Comparison of ENCODE assay signal across 1 cellular context in the genomic region with DNA sequence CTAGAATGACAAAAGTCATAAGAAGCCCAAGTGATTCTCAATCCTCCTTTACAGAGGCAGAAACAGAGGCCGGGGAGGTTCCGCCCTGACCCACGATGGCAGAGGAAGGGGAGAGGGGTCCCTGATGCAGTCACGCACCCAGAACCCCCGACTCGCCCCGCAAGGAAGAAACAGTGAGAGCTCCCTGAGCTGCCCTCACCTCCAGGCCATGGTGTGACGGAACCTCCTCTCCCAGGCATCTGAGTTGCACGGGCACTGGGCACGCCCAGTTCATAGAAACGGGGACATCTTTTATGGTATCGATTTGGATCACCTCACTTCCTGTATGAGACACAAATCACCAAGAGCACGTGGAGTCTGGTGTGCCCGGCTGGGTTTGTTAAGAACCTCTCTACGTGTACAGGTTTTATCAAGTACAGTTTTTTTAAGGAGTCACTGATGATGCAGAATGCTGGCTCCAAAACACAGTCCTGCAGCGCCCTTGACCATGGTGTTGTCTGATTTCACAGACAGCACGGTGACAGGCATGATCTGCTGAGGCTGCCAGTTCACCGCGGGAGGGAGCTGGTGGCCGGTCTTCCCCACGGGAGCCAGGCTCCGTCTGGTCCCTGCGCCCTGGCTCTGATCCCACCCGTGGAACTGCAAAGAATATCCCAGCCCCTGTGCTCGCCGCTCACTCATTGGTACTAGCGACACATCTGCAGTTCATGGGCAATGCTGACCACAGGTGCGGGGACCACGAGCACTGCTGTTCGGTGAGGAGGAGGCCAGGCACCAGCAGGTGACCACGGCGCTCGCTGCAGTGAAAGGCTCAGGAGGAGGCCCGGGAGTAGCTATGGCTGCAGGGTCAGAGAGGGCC.
TF ChIP-seq lines count a peak whose summit lies in the region.

No MANE protein-coding gene starts in this region.

TF ChIP-seq in HEK293, 187 proteins besides CTCF, POLR2A, EP300 and RAD21 (continued from another document):
- TF ChIP-seq, protein P1, sequence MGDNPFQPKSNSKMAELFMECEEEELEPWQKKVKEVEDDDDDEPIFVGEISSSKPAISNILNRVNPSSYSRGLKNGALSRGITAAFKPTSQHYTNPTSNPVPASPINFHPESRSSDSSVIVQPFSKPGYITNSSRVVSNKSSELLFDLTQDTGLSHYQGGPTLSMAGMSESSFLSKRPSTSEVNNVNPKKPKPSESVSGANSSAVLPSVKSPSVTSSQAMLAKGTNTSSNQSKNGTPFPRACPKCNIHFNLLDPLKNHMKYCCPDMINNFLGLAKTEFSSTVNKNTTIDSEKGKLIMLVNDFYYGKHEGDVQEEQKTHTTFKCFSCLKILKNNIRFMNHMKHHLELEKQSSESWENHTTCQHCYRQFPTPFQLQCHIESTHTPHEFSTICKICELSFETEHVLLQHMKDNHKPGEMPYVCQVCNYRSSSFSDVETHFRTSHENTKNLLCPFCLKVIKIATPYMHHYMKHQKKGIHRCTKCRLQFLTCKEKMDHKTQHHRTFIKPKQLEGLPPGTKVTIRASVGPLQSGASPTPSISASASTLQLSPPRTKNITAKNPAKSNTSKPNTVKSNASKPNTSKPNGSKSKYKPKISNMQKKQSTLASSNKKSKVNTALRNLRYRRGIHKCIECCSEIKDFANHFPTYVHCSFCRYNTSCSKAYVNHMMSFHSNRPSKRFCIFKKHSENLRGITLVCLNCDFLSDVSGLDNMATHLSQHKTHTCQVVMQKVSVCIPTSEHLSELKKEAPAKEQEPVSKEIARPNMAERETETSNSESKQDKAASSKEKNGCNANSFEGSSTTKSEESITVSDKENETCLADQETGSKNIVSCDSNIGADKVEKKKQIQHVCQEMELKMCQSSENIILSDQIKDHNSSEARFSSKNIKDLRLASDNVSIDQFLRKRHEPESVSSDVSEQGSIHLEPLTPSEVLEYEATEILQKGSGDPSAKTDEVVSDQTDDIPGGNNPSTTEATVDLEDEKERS (tag by site-specific recombination; IDR thresholded peaks at IDR 0.05), result no peak
- TF ChIP-seq ZNF133 (tag by site-specific recombination; IDR thresholded peaks at IDR 0.05) (no peak), BCL11A (tag by site-specific recombination; IDR thresholded peaks at IDR 0.05; ENCODE audit: low read depth) (no peak), ZNF555 (tag by site-specific recombination; conservative IDR thresholded peaks at IDR 0.05) (no peak), ZNF830 (tag by site-specific recombination; IDR thresholded peaks at IDR 0.05; ENCODE audit: low read depth) (no peak), ZNF37A (tag by site-specific recombination; IDR thresholded peaks at IDR 0.05) (no peak), SCRT2 (tag by site-specific recombination; IDR thresholded peaks at IDR 0.05) (no peak), ZNF274 (IDR thresholded peaks at IDR 0.05; ENCODE audit: low read length) (no peak), ZNF274 (tag by site-specific recombination; IDR thresholded peaks at IDR 0.05; ENCODE audit: borderline replicate concordance) (no peak)
- TF ChIP-seq, protein P2, sequence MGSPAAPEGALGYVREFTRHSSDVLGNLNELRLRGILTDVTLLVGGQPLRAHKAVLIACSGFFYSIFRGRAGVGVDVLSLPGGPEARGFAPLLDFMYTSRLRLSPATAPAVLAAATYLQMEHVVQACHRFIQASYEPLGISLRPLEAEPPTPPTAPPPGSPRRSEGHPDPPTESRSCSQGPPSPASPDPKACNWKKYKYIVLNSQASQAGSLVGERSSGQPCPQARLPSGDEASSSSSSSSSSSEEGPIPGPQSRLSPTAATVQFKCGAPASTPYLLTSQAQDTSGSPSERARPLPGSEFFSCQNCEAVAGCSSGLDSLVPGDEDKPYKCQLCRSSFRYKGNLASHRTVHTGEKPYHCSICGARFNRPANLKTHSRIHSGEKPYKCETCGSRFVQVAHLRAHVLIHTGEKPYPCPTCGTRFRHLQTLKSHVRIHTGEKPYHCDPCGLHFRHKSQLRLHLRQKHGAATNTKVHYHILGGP (tag by site-specific recombination; IDR thresholded peaks at IDR 0.05), result no peak
- TF ChIP-seq, protein P3, sequence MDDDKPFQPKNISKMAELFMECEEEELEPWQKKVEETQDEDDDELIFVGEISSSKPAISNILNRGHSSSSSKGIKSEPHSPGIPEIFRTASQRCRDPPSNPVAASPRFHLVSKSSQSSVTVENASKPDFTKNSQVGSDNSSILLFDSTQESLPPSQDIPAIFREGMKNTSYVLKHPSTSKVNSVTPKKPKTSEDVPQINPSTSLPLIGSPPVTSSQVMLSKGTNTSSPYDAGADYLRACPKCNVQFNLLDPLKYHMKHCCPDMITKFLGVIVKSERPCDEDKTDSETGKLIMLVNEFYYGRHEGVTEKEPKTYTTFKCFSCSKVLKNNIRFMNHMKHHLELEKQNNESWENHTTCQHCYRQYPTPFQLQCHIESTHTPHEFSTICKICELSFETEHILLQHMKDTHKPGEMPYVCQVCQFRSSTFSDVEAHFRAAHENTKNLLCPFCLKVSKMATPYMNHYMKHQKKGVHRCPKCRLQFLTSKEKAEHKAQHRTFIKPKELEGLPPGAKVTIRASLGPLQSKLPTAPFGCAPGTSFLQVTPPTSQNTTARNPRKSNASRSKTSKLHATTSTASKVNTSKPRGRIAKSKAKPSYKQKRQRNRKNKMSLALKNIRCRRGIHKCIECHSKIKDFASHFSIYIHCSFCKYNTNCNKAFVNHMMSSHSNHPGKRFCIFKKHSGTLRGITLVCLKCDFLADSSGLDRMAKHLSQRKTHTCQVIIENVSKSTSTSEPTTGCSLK (tag by site-specific recombination; IDR thresholded peaks at IDR 0.05), result no peak
